ENCODE assay signal across 9 cellular contexts in genomic region chr12:121214171-121214777, GRCh38. TPM values are rescaled to one million over a fixed set of nuclear protein-coding genes. Genes with fewer than 3 reads are reported as not detected.
DNase-seq lines count a peak whose midpoint lies in the region; ATAC-seq and TF ChIP-seq lines count a peak whose summit lies in the region.
"Had no signal": no experiment of that assay in that cellular context is flagged by ENCODE, and none has a peak within 500 bp of the region (broad histone marks: within the 10 kb centered on the region; RNA-seq: fewer than 3 reads in every experiment).

No MANE protein-coding gene starts in this region.

- no peaks in the 10 kb centered on the region for H3K79me2 ChIP-seq in mammary epithelial cell (ENCODE audit: insufficient read depth, low read length)

- ATAC-seq in CD4-positive, CD25-positive, alpha-beta regulatory T cell (ENCODE audit: low read depth in 2 of 2), result peak in 1 of 2 donors; percentile 7
- ATAC-seq in naive thymus-derived CD8-positive, alpha-beta T cell, result no peak
- no peak for ATAC-seq in GM21367 (IDR thresholded peaks at IDR 0.05; ENCODE audit: unreplicated experiment)

- peaks cover 6 to 40% (median 26%) of the 10 kb centered on the region in 4 donors for H3K4me1 Mint-ChIP-seq in CD4-positive, CD25-positive, alpha-beta regulatory T cell
- peaks cover 12 to 35% (median 28%) of the 10 kb centered on the region in 4 donors for H3K4me1 Mint-ChIP-seq in naive thymus-derived CD8-positive, alpha-beta T cell

- peaks cover 23% of the 10 kb centered on the region for H3K36me3 ChIP-seq in CD4-positive, CD25-positive, alpha-beta regulatory T cell (ENCODE audit: control insufficient read depth, insufficient read depth, low read length)
- no peaks in the 10 kb centered on the region for H3K36me3 ChIP-seq in mammary epithelial cell (ENCODE audit: insufficient read depth, low read length)

- no peaks in the 10 kb centered on the region for H3K27me3 ChIP-seq in CD4-positive, CD25-positive, alpha-beta regulatory T cell (ENCODE audit: control insufficient read depth, insufficient read depth, low read length)
- H3K27me3 ChIP-seq in mammary epithelial cell (ENCODE audit: insufficient read depth, low read length), result no peaks in the 10 kb centered on the region

- no peaks in the 10 kb centered on the region for H4K20me1 ChIP-seq in mammary epithelial cell (ENCODE audit: insufficient read depth, low read length)

- no peak overlapping the region for H2AFZ ChIP-seq in mammary epithelial cell (ENCODE audit: low read depth, low read length)

- peak overlapping the region; percentile 9 to 40 (median 11) for H3K27ac Mint-ChIP-seq in CD4-positive, CD25-positive, alpha-beta regulatory T cell
- peak overlapping the region; percentile 10 to 84 (median 60) for H3K27ac Mint-ChIP-seq in naive thymus-derived CD8-positive, alpha-beta T cell

- peak overlapping the region; percentile 0 for H3K4me3 ChIP-seq in CD4-positive, CD25-positive, alpha-beta regulatory T cell (ENCODE audit: low read depth, low read length)
- H3K4me3 ChIP-seq in mammary epithelial cell (replicated peaks in 1 of 3; ENCODE audit: insufficient read depth in 1 of 3, low read depth in 2 of 3, low read length in 3 of 3), result no peak overlapping the region

- no peaks in the 10 kb centered on the region for H3K9me3 Mint-ChIP-seq in CD4-positive, CD25-positive, alpha-beta regulatory T cell
- no peaks in the 10 kb centered on the region for H3K9me3 Mint-ChIP-seq in naive thymus-derived CD8-positive, alpha-beta T cell

- H3K9ac ChIP-seq in mammary epithelial cell (ENCODE audit: insufficient read depth, low read length), result no peak overlapping the region

- peak overlapping the region in 3 of 4 donors; percentile 8 to 72 (median 34) for H3K4me3 Mint-ChIP-seq in CD4-positive, CD25-positive, alpha-beta regulatory T cell
- H3K4me3 Mint-ChIP-seq in naive thymus-derived CD8-positive, alpha-beta T cell, result peak overlapping the region in 1 of 10 donors; percentile 21

- no peaks in the 10 kb centered on the region for H3K9me3 ChIP-seq in CD4-positive, CD25-positive, alpha-beta regulatory T cell (ENCODE audit: control insufficient read depth in 2 of 2, low read length in 2 of 2)
- H3K9me3 ChIP-seq in mammary epithelial cell (replicated peaks; ENCODE audit: insufficient read depth, low read length), result no peaks in the 10 kb centered on the region

- intact Hi-C loops in mammary epithelial cell (cut with micrococcal nuclease), result loop anchor here (5.0 kb wide), 1 partner anchor 102 kb away; no protein-coding TSS in a partner anchor

- POLR2A ChIA-PET in naive thymus-derived CD8-positive, alpha-beta T cell (lab: Charles Lee), result interaction anchor here (1.0 to 6.3 kb wide), 2 partner anchors 10 to 25 kb away, joined by 4 to 46 read pairs; no protein-coding TSS in a partner anchor
- POLR2A ChIA-PET in GM10248 (lab: Yijun Ruan, JAX), result interaction anchor here (0.6 kb wide), 1 partner anchor 31 kb away, joined by 4 read pairs; no protein-coding TSS in a partner anchor

- in situ Hi-C loops in mammary epithelial cell (cut with MboI; ENCODE audit: low sequenced_read_pairs in 2 of 2), result loop anchor here in 1 of 2 donors (10.0 kb wide), 1 partner anchor 79 kb away; the partner anchor contains the start of gene P2RX7

- WGBS in mammary epithelial cell (ENCODE audit: low coverage, missing lambda C conversion rate), result 100% methylated on average over 5 of the region's 11 CpGs

- TF ChIP-seq CTCF in mammary epithelial cell (conservative IDR thresholded peaks at IDR 0.05 in 1 of 2, IDR thresholded peaks at IDR 0.05 in 1 of 2; ENCODE audit: extremely low read depth in 1 of 2, insufficient read depth in 1 of 2, low read depth in 1 of 2, low read length in 2 of 2) (no peak), GM10248 (IDR thresholded peaks at IDR 0.05; ENCODE audit: control extremely low read depth, extremely low read depth, low read depth, missing control alignments) (no peak)

- no TSS peak for BruUV-seq in mammary epithelial cell (replicated peaks; lab: Mats Ljungman, UMichigan)

- H3K4me2 ChIP-seq in mammary epithelial cell (ENCODE audit: insufficient read depth, low read depth, low read length), result no peak overlapping the region

- H3K36me3 Mint-ChIP-seq in CD4-positive, CD25-positive, alpha-beta regulatory T cell, result peaks cover 5% of the 10 kb centered on the region
- H3K36me3 Mint-ChIP-seq in naive thymus-derived CD8-positive, alpha-beta T cell, result peaks cover 0 to 19% (median 5%) of the 10 kb centered on the region in 3 donors

- DNase-seq in CD4-positive, CD25-positive, alpha-beta regulatory T cell, result peak in 1 of 3 donors; percentile 46
- DNase-seq in NOMO-1 (lab: John Stamatoyannopoulos, UW; ENCODE audit: unreplicated experiment in 2 of 2) (peak; percentile 51 to 87), mammary epithelial cell (peak; percentile 70), GM10248 (ENCODE audit: extremely low spot score) (no peak), erythroblast (lab: John Stamatoyannopoulos, UW) (no peak), activated gamma-delta T cell (lab: John Stamatoyannopoulos, UW) (no peak)
- no peak for DNase-seq in naive thymus-derived CD8-positive, alpha-beta T cell
- DNase-seq: NCI-H2081 treated with DMSO at 0.1 percent for 48 hours had no signal

- H3K4me1 ChIP-seq in CD4-positive, CD25-positive, alpha-beta regulatory T cell (ENCODE audit: control insufficient read depth, insufficient read depth, low read length, poor library complexity, severe bottlenecking), result peaks cover 28% of the 10 kb centered on the region
- peaks cover 18% of the 10 kb centered on the region for H3K4me1 ChIP-seq in mammary epithelial cell (ENCODE audit: insufficient read depth, low read length)

- H3K27ac ChIP-seq in CD4-positive, CD25-positive, alpha-beta regulatory T cell (ENCODE audit: insufficient read depth, low read length, poor library complexity, severe bottlenecking), result peak overlapping the region; percentile 16
- no peak overlapping the region for H3K27ac ChIP-seq in mammary epithelial cell (ENCODE audit: insufficient read depth, low read depth, low read length)

- H3K27me3 Mint-ChIP-seq in CD4-positive, CD25-positive, alpha-beta regulatory T cell, result no peaks in the 10 kb centered on the region
- no peaks in the 10 kb centered on the region for H3K27me3 Mint-ChIP-seq in naive thymus-derived CD8-positive, alpha-beta T cell

- CTCF ChIA-PET in mammary epithelial cell (lab: Charles Lee; ENCODE audit: low non-redundant PET), result no interaction called here
- CTCF ChIA-PET in GM10248 (lab: Yijun Ruan, JAX), result interaction anchor here (1.4 to 2.4 kb wide), 2 partner anchors 16 to 121 kb away, joined by 3 to 12 read pairs; no protein-coding TSS in a partner anchor

- TF ChIP-seq POLR2A in erythroblast (IDR thresholded peaks at IDR 0.05; ENCODE audit: low read length), result no peak

- dilution Hi-C loops in mammary epithelial cell (cut with HindIII; ENCODE audit: low sequenced_read_pairs), result no loop called here

RNA-seq across cellular contexts. Expression of gene P2RX4, which starts 4.3 kb away (rescaled TPM):
- 38.1 TPM for total RNA-seq in CD4-positive, CD25-positive, alpha-beta regulatory T cell
- polyA plus RNA-seq in CD4-positive, CD25-positive, alpha-beta regulatory T cell, result 10 to 100 TPM; 27.8 to 33.7 (median 28.4) TPM
- total RNA-seq in mammary epithelial cell, result 1 to 10 TPM; 5.0 to 5.4 TPM
- 3.3 TPM for polyA plus RNA-seq in mammary epithelial cell
- 14.1 TPM for polyA minus RNA-seq in mammary epithelial cell
- total RNA-seq in naive thymus-derived CD8-positive, alpha-beta T cell, result 10 to 100 TPM; 29.8 to 36.0 TPM
- 10 to 100 TPM; 27.8 to 33.8 (median 29.3) TPM for polyA plus RNA-seq in naive thymus-derived CD8-positive, alpha-beta T cell

Comparison
In these comparisons a context has a peak if more than half of its experiments do, and no peak if none do; other contexts are left out.
1. DNase-seq: peak in NOMO-1 (2 of 2) and mammary epithelial cell (single experiment); none in naive thymus-derived CD8-positive, alpha-beta T cell (0 of 10), GM10248 (single experiment), erythroblast (0 of 2) and activated gamma-delta T cell (single experiment).